In genomic region chr6:133740784-133741183, GRCh38 we compare ENCODE assay signal across 29 cellular contexts.
"Had no signal": no experiment of that assay in that cellular context is flagged by ENCODE, and none has a peak within 500 bp of the region (broad histone marks: within the 10 kb centered on the region; RNA-seq: fewer than 3 reads in every experiment).

No MANE protein-coding gene starts in this region.

- H3K27me3 ChIP-seq: adrenal gland, ascending aorta, cardiac muscle cell, colonic mucosa, esophagus squamous epithelium, gastroesophageal sphincter, neutrophil, sigmoid colon, stomach, thyroid gland, upper lobe of right lung had no signal

- H3K4me1 ChIP-seq: adrenal gland, ascending aorta, colonic mucosa, gastroesophageal sphincter, sigmoid colon, stomach, thyroid gland, upper lobe of right lung had no signal

- H3K27ac ChIP-seq: adrenal gland, ascending aorta, cardiac muscle cell, colonic mucosa, epithelial cell of prostate, neutrophil, sigmoid colon, thyroid gland, upper lobe of right lung had no signal

- H3K36me3 Mint-ChIP-seq: activated naive CD8-positive, alpha-beta T cell treated with anti-CD3 and anti-CD28 coated beads for 36 hours; brain; immature natural killer cell; stimulated activated naive B cell treated with anti-CD40 and anti-IgM and Interleukin-4, amounts not matched to agents 10 μg/mL and 1 μg/mL and 100 μg/mL, for 72 hours had no signal

- H3K36me3 ChIP-seq: adrenal gland, ascending aorta, cardiac muscle cell, colonic mucosa, esophagus squamous epithelium, gastroesophageal sphincter, neutrophil, sigmoid colon, stomach, thyroid gland, upper lobe of right lung had no signal

- H3K9me3 Mint-ChIP-seq: activated B cell treated with CpG ODN at 0.5 μM for 24 hours; activated naive CD8-positive, alpha-beta T cell treated with anti-CD3 and anti-CD28 coated beads for 36 hours; brain; nephron progenitor cell; stimulated activated naive B cell treated with anti-CD40 and anti-IgM and Interleukin-4, amounts not matched to agents 10 μg/mL and 1 μg/mL and 100 μg/mL, for 72 hours had no signal

- H3K9me3 ChIP-seq: adrenal gland, ascending aorta, colonic mucosa, esophagus squamous epithelium, gastroesophageal sphincter, neutrophil, sigmoid colon, stomach, thyroid gland, upper lobe of right lung had no signal

- H3K4me3 ChIP-seq: adrenal gland, ascending aorta, cardiac muscle cell, colonic mucosa, esophagus squamous epithelium, gastroesophageal sphincter, lung, sigmoid colon, smooth muscle cell, stomach, thyroid gland, upper lobe of right lung had no signal

- H3K4me2 ChIP-seq: smooth muscle cell had no signal

- ATAC-seq: stimulated activated naive B cell treated with anti-CD40 and anti-IgM and Interleukin-4, amounts not matched to agents 10 μg/mL and 1 μg/mL and 100 μg/mL, for 72 hours; upper lobe of right lung had no signal

- H3K27ac Mint-ChIP-seq: activated B cell treated with CpG ODN at 0.5 μM for 24 hours; activated naive CD8-positive, alpha-beta T cell treated with anti-CD3 and anti-CD28 coated beads for 36 hours; brain; immature natural killer cell; stimulated activated naive B cell treated with anti-CD40 and anti-IgM and Interleukin-4, amounts not matched to agents 10 μg/mL and 1 μg/mL and 100 μg/mL, for 72 hours had no signal

- H3K27me3 Mint-ChIP-seq: stimulated activated naive B cell treated with anti-CD40 and anti-IgM and Interleukin-4, amounts not matched to agents 10 μg/mL and 1 μg/mL and 100 μg/mL, for 72 hours had no signal

- H3K4me1 Mint-ChIP-seq: activated B cell treated with CpG ODN at 0.5 μM for 24 hours; activated naive CD8-positive, alpha-beta T cell treated with anti-CD3 and anti-CD28 coated beads for 36 hours; immature natural killer cell; stimulated activated naive B cell treated with anti-CD40 and anti-IgM and Interleukin-4, amounts not matched to agents 10 μg/mL and 1 μg/mL and 100 μg/mL, for 72 hours had no signal

- DNase-seq: activated B cell treated with CpG ODN at 0.5 μM for 24 hours; activated CD4-positive, alpha-beta T cell treated with anti-CD3 and anti-CD28 coated beads for 4 hours; activated CD4-positive, alpha-beta T cell treated with anti-CD3 and anti-CD28 coated beads, Interleukin-2, amount 50 U/mL, for 4 hours; activated effector memory CD4-positive, alpha-beta T cell treated with Interleukin-2 at 50 U/mL for 16 hours; activated naive CD4-positive, alpha-beta T cell treated with Interleukin-2 at 50 U/mL for 16 hours; activated naive CD8-positive, alpha-beta T cell treated with anti-CD3 and anti-CD28 coated beads for 36 hours; adrenal gland; colonic mucosa; effector CD8-positive, alpha-beta T cell; esophagus squamous epithelium; hypothalamus; immature natural killer cell; kidney; sigmoid colon; stimulated activated CD4-positive, alpha-beta T cell treated with anti-CD3 and anti-CD28 coated beads, Interleukin-2, amount 100 ng/mL, for 24 hours; stimulated activated naive B cell treated with anti-CD40 and anti-IgM and Interleukin-4, amounts not matched to agents 10 μg/mL and 1 μg/mL and 100 μg/mL, for 72 hours; stomach; T-helper 2 cell; thyroid gland; upper lobe of right lung had no signal

- H3K4me3 Mint-ChIP-seq: activated B cell treated with CpG ODN at 0.5 μM for 24 hours; activated naive CD8-positive, alpha-beta T cell treated with anti-CD3 and anti-CD28 coated beads for 36 hours; brain; immature natural killer cell; nephron progenitor cell; stimulated activated naive B cell treated with anti-CD40 and anti-IgM and Interleukin-4, amounts not matched to agents 10 μg/mL and 1 μg/mL and 100 μg/mL, for 72 hours had no signal
